ENCODE assay signal across 33 cellular contexts in the genomic region with DNA sequence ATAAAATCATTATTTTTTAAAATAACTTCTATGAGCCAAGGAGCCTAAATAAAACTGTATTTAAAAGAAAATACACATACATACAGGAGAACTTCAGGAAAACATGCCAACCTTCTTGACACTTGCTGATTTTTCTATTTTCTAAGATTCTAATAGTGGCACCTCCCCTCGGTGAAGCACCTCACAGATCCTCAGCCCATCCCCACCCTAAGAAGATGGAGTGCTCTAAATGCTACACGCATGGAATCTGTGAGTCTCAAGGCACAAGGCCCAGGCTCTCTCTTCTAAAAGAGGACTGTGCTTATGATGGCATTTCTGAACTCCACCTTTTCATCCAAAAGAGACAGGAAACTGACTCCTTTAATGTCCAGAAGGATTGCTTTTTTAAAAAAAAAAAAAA.
"Had no signal": no experiment of that assay in that cellular context is flagged by ENCODE, and none has a peak within 500 bp of the region (broad histone marks: within the 10 kb centered on the region; RNA-seq: fewer than 3 reads in every experiment).

No MANE protein-coding gene starts in this region.

- DNase-seq: Karpas-422, Kasumi-1, KG1, MG63, MM.1S, MV-4-11, NCI-H1048, NCI-H1092, NCI-H1092 treated with DMSO at 0.1 percent for 48 hours, NCI-H1105, NCI-H1105 treated with DMSO at 0.1 percent for 48 hours, NCI-H1417 treated with DMSO at 0.1 percent for 48 hours, NCI-H1436, NCI-H1436 treated with DMSO at 0.1 percent for 48 hours, NCI-H146, NCI-H1694, NCI-H1694 treated with DMSO at 0.1 percent for 48 hours, NCI-H187, NCI-H187 treated with DMSO at 0.1 percent for 48 hours, NCI-H1930, NCI-H2029, NCI-H2029 treated with DMSO at 0.1 percent for 48 hours, NCI-H2081, NCI-H2081 treated with DMSO at 0.1 percent for 48 hours, NCI-H2107, NCI-H2171, NCI-H2171 treated with DMSO at 0.1 percent for 48 hours, NCI-H2227 treated with DMSO at 0.1 percent for 48 hours, NCI-H226, NCI-H345, NCI-H446, NCI-H446 treated with DMSO at 0.1 percent for 48 hours had no signal

- H3K4me2 ChIP-seq: KMS-11 had no signal

- H3K9ac ChIP-seq: KMS-11 had no signal

- H3K4me3 ChIP-seq: MG63 had no signal

- H3K27ac ChIP-seq: KMS-11 had no signal

- H3K9me3 ChIP-seq: MG63 had no signal

- H3K27me3 ChIP-seq: MG63 had no signal
